31 cellular contexts compared by ENCODE assay signal in genomic region chr4:59258002-59258401, GRCh38.
"Had no signal": no experiment of that assay in that cellular context is flagged by ENCODE, and none has a peak within 500 bp of the region (broad histone marks: within the 10 kb centered on the region; RNA-seq: fewer than 3 reads in every experiment).

No MANE protein-coding gene starts in this region.

- H3K4me3 ChIP-seq: ascending aorta, cardiac muscle cell, colonic mucosa had no signal

- ATAC-seq: activated CD4-positive, alpha-beta T cell treated with anti-CD3 and anti-CD28 coated beads for 36 hours; activated CD4-positive, CD25-positive, alpha-beta regulatory T cell treated with anti-CD3 and anti-CD28 coated beads, Interleukin-2, amount 50 U/mL, for 24 hours; activated CD8-positive, alpha-beta memory T cell treated with anti-CD3 and anti-CD28 coated beads, Interleukin-2, amount 10 ng/mL, durations not matched to agents 7 days and 5 days; activated CD8-positive, alpha-beta T cell treated with anti-CD3 and anti-CD28 coated beads, Interleukin-2, amount 10 ng/mL, durations not matched to agents 7 days and 5 days; activated naive CD8-positive, alpha-beta T cell treated with anti-CD3 and anti-CD28 coated beads, Interleukin-2, amount 50 U/mL, for 24 hours; WTC11 had no signal

- DNase-seq: activated CD4-positive, alpha-beta memory T cell treated with anti-CD3 and anti-CD28 coated beads, Interleukin-2, amount 10 ng/mL, durations not matched to agents 7 days and 5 days; activated CD4-positive, alpha-beta T cell treated with anti-CD3 and anti-CD28 coated beads for 1 hour; activated CD4-positive, alpha-beta T cell treated with anti-CD3 and anti-CD28 coated beads for 36 hours; activated CD4-positive, alpha-beta T cell treated with anti-CD3 and anti-CD28 coated beads for 48 hours; activated CD4-positive, alpha-beta T cell treated with anti-CD3 and anti-CD28 coated beads, Interleukin-2, amount 10 ng/mL, durations not matched to agents 7 days and 5 days; activated CD4-positive, alpha-beta T cell treated with anti-CD3 and anti-CD28 coated beads, Interleukin-2, amount 50 U/mL, for 48 hours; activated CD4-positive, CD25-positive, alpha-beta regulatory T cell; activated CD8-positive, alpha-beta memory T cell treated with anti-CD3 and anti-CD28 coated beads for 24 hours; activated CD8-positive, alpha-beta memory T cell treated with anti-CD3 and anti-CD28 coated beads, Interleukin-2, amount 10 ng/mL, durations not matched to agents 7 days and 5 days; activated CD8-positive, alpha-beta memory T cell treated with anti-CD3 and anti-CD28 coated beads, Interleukin-2, amount 50 U/mL, for 48 hours; activated CD8-positive, alpha-beta T cell treated with anti-CD3 and anti-CD28 coated beads, Interleukin-2, amount 10 ng/mL, durations not matched to agents 7 days and 5 days; activated effector memory CD4-positive, alpha-beta T cell treated with Interleukin-2 at 50 U/mL for 16 hours; activated gamma-delta T cell; activated naive CD4-positive, alpha-beta T cell treated with anti-CD3 and anti-CD28 coated beads, Interleukin-2, amount 10 ng/mL, durations not matched to agents 7 days and 5 days; activated naive CD4-positive, alpha-beta T cell treated with Interleukin-2 at 50 U/mL for 16 hours; activated naive CD8-positive, alpha-beta T cell treated with anti-CD3 and anti-CD28 coated beads, Interleukin-2, amount 10 ng/mL, durations not matched to agents 7 days and 5 days; activated naive CD8-positive, alpha-beta T cell treated with anti-CD3 and anti-CD28 coated beads, Interleukin-2, amount 50 U/mL, for 24 hours; activated T-cell treated with anti-CD3 and anti-CD28 coated beads, Interleukin-2, amount 50 U/mL, for 24 hours; activated T-cell treated with anti-CD3 and anti-CD28 coated beads, Interleukin-2, amount 50 U/mL, for 48 hours; amygdala; anterior cingulate cortex; caudate nucleus; cerebellar nuclear complex; colonic mucosa; T-helper 2 cell; T-helper 9 cell; WERI-Rb-1 had no signal
